2 cellular contexts compared by ENCODE assay signal in genomic region chr22:17982572-17983141, GRCh38.
TF ChIP-seq lines count a peak whose summit lies in the region.

No MANE protein-coding gene starts in this region.

TF ChIP-seq in GM23338, 12 proteins besides CTCF, POLR2A, EP300 and RAD21 (continued from another document):
- TF ChIP-seq REST (IDR thresholded peaks at IDR 0.05; ENCODE audit: unreplicated experiment) (no peak), NANOG (IDR thresholded peaks at IDR 0.05; ENCODE audit: borderline replicate concordance) (no peak), ZNF462 (CRISPR knock-in tag; IDR thresholded peaks at IDR 0.05) (no peak), JUNB (IDR thresholded peaks at IDR 0.05; ENCODE audit: unreplicated experiment) (no peak), EZH2phosphoT487 (IDR thresholded peaks at IDR 0.05; ENCODE audit: unreplicated experiment) (no peak), ZNF114 (CRISPR knock-in tag; IDR thresholded peaks at IDR 0.05) (no peak), CREB1 (CRISPR knock-in tag; IDR thresholded peaks at IDR 0.05; ENCODE audit: low read depth) (no peak), ZNF331 (CRISPR knock-in tag; IDR thresholded peaks at IDR 0.05; ENCODE audit: low read depth) (no peak), EZH2 (IDR thresholded peaks at IDR 0.05; ENCODE audit: low read depth, unreplicated experiment) (no peak), STAT1 (IDR thresholded peaks at IDR 0.05; ENCODE audit: unreplicated experiment) (no peak)
- TF ChIP-seq, protein P1, sequence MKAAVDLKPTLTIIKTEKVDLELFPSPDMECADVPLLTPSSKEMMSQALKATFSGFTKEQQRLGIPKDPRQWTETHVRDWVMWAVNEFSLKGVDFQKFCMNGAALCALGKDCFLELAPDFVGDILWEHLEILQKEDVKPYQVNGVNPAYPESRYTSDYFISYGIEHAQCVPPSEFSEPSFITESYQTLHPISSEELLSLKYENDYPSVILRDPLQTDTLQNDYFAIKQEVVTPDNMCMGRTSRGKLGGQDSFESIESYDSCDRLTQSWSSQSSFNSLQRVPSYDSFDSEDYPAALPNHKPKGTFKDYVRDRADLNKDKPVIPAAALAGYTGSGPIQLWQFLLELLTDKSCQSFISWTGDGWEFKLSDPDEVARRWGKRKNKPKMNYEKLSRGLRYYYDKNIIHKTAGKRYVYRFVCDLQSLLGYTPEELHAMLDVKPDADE (IDR thresholded peaks at IDR 0.05) = no peak

TF ChIP-seq in SK-N-SH treated with all-trans-retinoic acid at 6 μM for 48 hours, 23 proteins besides CTCF, POLR2A, EP300 and RAD21 (continued from another document):
- no peak for TF ChIP-seq POU6F1 (CRISPR knock-in tag; IDR thresholded peaks at IDR 0.05; ENCODE audit: borderline replicate concordance, low read depth)
- TF ChIP-seq CSDC2 (CRISPR knock-in tag; IDR thresholded peaks at IDR 0.05) = no peak
- no peak for TF ChIP-seq TOX (CRISPR knock-in tag; IDR thresholded peaks at IDR 0.05; ENCODE audit: borderline replicate concordance)
- TF ChIP-seq GLIS3 (CRISPR knock-in tag; IDR thresholded peaks at IDR 0.05) = no peak
- no peak for TF ChIP-seq ZFP30 (CRISPR knock-in tag; IDR thresholded peaks at IDR 0.05)
- TF ChIP-seq ESRRG (CRISPR knock-in tag; IDR thresholded peaks at IDR 0.05) = no peak
- no peak for TF ChIP-seq SNAI2 (CRISPR knock-in tag; IDR thresholded peaks at IDR 0.05)
- TF ChIP-seq ZNF565 (CRISPR knock-in tag; conservative IDR thresholded peaks at IDR 0.05; ENCODE audit: low read depth) = no peak
- no peak for TF ChIP-seq ZNF8 (CRISPR knock-in tag; IDR thresholded peaks at IDR 0.05)
- no peak for TF ChIP-seq ZFP3 (CRISPR knock-in tag; IDR thresholded peaks at IDR 0.05)
- TF ChIP-seq TCF4 (CRISPR knock-in tag; IDR thresholded peaks at IDR 0.05; ENCODE audit: borderline replicate concordance) = no peak
- TF ChIP-seq RARB (CRISPR knock-in tag; IDR thresholded peaks at IDR 0.05) = no peak
- no peak for TF ChIP-seq ISL1 (CRISPR knock-in tag; IDR thresholded peaks at IDR 0.05)
- no peak for TF ChIP-seq ZC3H10 (CRISPR knock-in tag; IDR thresholded peaks at IDR 0.05)
- no peak for TF ChIP-seq ZNF70 (CRISPR knock-in tag; IDR thresholded peaks at IDR 0.05)
